ENCODE assay signal across 8 cellular contexts in the genomic region with DNA sequence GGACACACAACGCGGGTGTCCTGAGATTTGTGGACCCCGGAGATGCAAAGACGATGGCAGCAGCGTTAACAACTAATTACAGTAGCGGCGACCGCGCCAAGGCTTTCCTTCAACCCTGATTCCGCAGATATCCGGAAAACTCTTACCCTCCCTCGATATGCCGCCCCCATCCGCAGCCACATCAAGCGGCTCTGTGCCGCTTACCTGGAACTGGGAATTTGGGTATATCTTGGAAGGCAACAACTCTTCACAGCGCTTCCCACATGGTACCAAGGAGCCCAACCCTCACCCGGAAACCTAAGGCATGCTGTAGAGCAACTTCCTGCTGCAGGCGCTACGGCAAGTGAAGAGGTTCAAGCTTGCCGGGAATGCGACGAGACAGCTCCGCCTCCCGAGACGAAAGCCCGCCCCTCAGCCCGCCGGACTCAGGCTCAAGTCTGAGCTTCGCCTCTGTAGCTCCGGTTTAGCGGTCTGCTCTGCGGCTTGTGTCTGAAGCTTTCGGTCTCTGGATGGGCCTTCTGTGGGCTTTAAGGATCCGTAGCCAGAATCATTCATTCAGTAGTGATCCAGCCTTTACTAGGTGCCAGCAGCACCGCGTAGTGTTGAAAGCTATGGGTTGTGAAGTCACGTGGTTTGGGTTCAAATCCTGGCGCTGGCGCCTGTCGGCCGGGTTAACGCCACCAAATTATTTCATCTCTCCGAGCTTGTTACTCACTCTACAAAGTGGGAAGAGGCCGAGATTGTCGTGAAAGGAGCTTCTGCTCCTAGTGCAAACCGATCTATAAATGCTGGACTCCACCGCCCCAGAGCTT. TPM values are rescaled to one million over a fixed set of nuclear protein-coding genes. Genes with fewer than 3 reads are reported as not detected.
DNase-seq lines count a peak whose midpoint lies in the region; ATAC-seq and TF ChIP-seq lines count a peak whose summit lies in the region.

A gene with protein sequence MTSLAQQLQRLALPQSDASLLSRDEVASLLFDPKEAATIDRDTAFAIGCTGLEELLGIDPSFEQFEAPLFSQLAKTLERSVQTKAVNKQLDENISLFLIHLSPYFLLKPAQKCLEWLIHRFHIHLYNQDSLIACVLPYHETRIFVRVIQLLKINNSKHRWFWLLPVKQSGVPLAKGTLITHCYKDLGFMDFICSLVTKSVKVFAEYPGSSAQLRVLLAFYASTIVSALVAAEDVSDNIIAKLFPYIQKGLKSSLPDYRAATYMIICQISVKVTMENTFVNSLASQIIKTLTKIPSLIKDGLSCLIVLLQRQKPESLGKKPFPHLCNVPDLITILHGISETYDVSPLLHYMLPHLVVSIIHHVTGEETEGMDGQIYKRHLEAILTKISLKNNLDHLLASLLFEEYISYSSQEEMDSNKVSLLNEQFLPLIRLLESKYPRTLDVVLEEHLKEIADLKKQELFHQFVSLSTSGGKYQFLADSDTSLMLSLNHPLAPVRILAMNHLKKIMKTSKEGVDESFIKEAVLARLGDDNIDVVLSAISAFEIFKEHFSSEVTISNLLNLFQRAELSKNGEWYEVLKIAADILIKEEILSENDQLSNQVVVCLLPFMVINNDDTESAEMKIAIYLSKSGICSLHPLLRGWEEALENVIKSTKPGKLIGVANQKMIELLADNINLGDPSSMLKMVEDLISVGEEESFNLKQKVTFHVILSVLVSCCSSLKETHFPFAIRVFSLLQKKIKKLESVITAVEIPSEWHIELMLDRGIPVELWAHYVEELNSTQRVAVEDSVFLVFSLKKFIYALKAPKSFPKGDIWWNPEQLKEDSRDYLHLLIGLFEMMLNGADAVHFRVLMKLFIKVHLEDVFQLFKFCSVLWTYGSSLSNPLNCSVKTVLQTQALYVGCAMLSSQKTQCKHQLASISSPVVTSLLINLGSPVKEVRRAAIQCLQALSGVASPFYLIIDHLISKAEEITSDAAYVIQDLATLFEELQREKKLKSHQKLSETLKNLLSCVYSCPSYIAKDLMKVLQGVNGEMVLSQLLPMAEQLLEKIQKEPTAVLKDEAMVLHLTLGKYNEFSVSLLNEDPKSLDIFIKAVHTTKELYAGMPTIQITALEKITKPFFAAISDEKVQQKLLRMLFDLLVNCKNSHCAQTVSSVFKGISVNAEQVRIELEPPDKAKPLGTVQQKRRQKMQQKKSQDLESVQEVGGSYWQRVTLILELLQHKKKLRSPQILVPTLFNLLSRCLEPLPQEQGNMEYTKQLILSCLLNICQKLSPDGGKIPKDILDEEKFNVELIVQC (N-terminal part only) (minus strand): TSS at position 299 of the 812 bp plus-strand sequence. CDS start 421 bp downstream, outside the sequence.

- no peaks in the 10 kb centered on the region for H3K9me3 Mint-ChIP-seq in activated CD4-positive, alpha-beta T cell treated with anti-CD3 and anti-CD28 coated beads, Interleukin-2, amount 10 ng/mL, durations not matched to agents 24 days and 14 days

- POLR2A ChIA-PET in BJ (lab: Charles Lee): no interaction called here

- peak within 1 kb of the TSS; percentile 89 for H3K4me3 Mint-ChIP-seq in activated CD4-positive, alpha-beta T cell treated with anti-CD3 and anti-CD28 coated beads, Interleukin-2, amount 10 ng/mL, durations not matched to agents 24 days and 14 days

- peaks cover 14% of the 10 kb centered on the region for H3K27me3 Mint-ChIP-seq in activated CD4-positive, alpha-beta T cell treated with anti-CD3 and anti-CD28 coated beads, Interleukin-2, amount 10 ng/mL, durations not matched to agents 24 days and 14 days

- H3K4me3 ChIP-seq in BJ (ENCODE audit: low read depth, low read length): peak within 1 kb of the TSS; percentile 68

- DNase-seq in BJ (ENCODE audit: low read depth) (peak; percentile 78), NCI-H526 treated with DMSO at 0.1 percent for 48 hours (lab: John Stamatoyannopoulos, UW) (peak; percentile 84), cortex of kidney (lab: John Stamatoyannopoulos, UW) (peak; percentile 35), left colon (peak; percentile 93 to 94)
- peak; percentile 97 for DNase-seq in activated CD4-positive, alpha-beta T cell treated with anti-CD3 and anti-CD28 coated beads, Interleukin-2, amount 10 ng/mL, durations not matched to agents 24 days and 14 days
- DNase-seq in stimulated activated CD4-positive, alpha-beta T cell treated with anti-CD3 and anti-CD28 coated beads, Interleukin-1b, Interleukin-23, amount 100 ng/mL, for 48 hours: peak; percentile 90

- CTCF ChIA-PET in BJ (lab: Yijun Ruan, JAX): interaction anchor here (0.6 to 2.3 kb wide), 7 partner anchors 15 to 958 kb away, joined by 3 to 7 read pairs (median 4); no protein-coding TSS in a partner anchor

- intact Hi-C loops in activated CD4-positive, alpha-beta T cell treated with anti-CD3 and anti-CD28 coated beads, Interleukin-2, amount 10 ng/mL, durations not matched to agents 24 days and 14 days (cut with micrococcal nuclease): loop anchor here (1.0 to 5.0 kb wide), 5 partner anchors 80 to 783 kb away; partner anchors contain the start of gene ERO1B
- intact Hi-C loops in left colon (cut with DNase I, micrococcal nuclease): loop anchor here in 1 of 2 donors (10.0 kb wide), 1 partner anchor 200 kb away; no protein-coding TSS in a partner anchor

- peak within 1 kb of the TSS; percentile 94 for H3K27ac Mint-ChIP-seq in activated CD4-positive, alpha-beta T cell treated with anti-CD3 and anti-CD28 coated beads, Interleukin-2, amount 10 ng/mL, durations not matched to agents 24 days and 14 days

- peak; percentile 9; the same call in 1 of the 2 replicates for TF ChIP-seq CTCF in BJ (IDR thresholded peaks at IDR 0.05; ENCODE audit: insufficient read depth, low read depth, low read length)

- ATAC-seq in GM19324 (IDR thresholded peaks at IDR 0.05; ENCODE audit: low FRiP score, unreplicated experiment) (peak; percentile 99), HG03469 (IDR thresholded peaks at IDR 0.05; ENCODE audit: unreplicated experiment) (peak; percentile 88), left colon (peak; percentile 100)

- peaks cover 24% of the 10 kb centered on the region for H3K4me1 Mint-ChIP-seq in activated CD4-positive, alpha-beta T cell treated with anti-CD3 and anti-CD28 coated beads, Interleukin-2, amount 10 ng/mL, durations not matched to agents 24 days and 14 days

- H3K27me3 ChIP-seq in BJ (ENCODE audit: control insufficient read depth, insufficient read depth, low read length): no peaks in the 10 kb centered on the region

- peaks cover 36% of the 10 kb centered on the region for H3K36me3 Mint-ChIP-seq in activated CD4-positive, alpha-beta T cell treated with anti-CD3 and anti-CD28 coated beads, Interleukin-2, amount 10 ng/mL, durations not matched to agents 24 days and 14 days (ENCODE audit: low read depth)

- H3K36me3 ChIP-seq in BJ (ENCODE audit: control insufficient read depth, insufficient read depth, low read length): peaks cover 2% of the 10 kb centered on the region; the same call in 1 of the 2 replicates

RNA-seq across cellular contexts. Expression of the gene that starts here (rescaled TPM):
- polyA plus RNA-seq in BJ (2011; rRNA removed): 11.4 and 19.7 TPM in 2 replicates
- polyA minus RNA-seq in BJ (2011; rRNA and poly(A)+ RNA removed): 23.7 and 24.9 TPM in 2 replicates
- total RNA-seq in activated CD4-positive, alpha-beta T cell treated with anti-CD3 and anti-CD28 coated beads, Interleukin-2, amount 10 ng/mL, durations not matched to agents 24 days and 14 days: 83.0 and 91.8 TPM in 2 replicates
- 10 to 100 TPM; 15.3 to 20.0 TPM for total RNA-seq in left colon

Comparison
In these comparisons a context has a peak if more than half of its experiments do, and no peak if none do; other contexts are left out.
1. Peak in every context shown above with its lines: DNase-seq, ATAC-seq and H3K4me3 ChIP-seq.
2. DNase-seq: peak in every context shown above with its lines; median percentile 97 in activated CD4-positive, alpha-beta T cell treated with anti-CD3 and anti-CD28 coated beads, Interleukin-2, amount 10 ng/mL, durations not matched to agents 24 days and 14 days; 94 in left colon; 90 in stimulated activated CD4-positive, alpha-beta T cell treated with anti-CD3 and anti-CD28 coated beads, Interleukin-1b, Interleukin-23, amount 100 ng/mL, for 48 hours; 84 in NCI-H526 treated with DMSO at 0.1 percent for 48 hours; 78 in BJ; 35 in cortex of kidney.